18 cellular contexts compared by ENCODE assay signal in genomic region chr14:101179691-101180211, GRCh38.
"Had no signal": no experiment of that assay in that cellular context is flagged by ENCODE, and none has a peak within 500 bp of the region (broad histone marks: within the 10 kb centered on the region; RNA-seq: fewer than 3 reads in every experiment).

No MANE protein-coding gene starts in this region.

- H3K27ac ChIP-seq: left ventricle myocardium inferior, thyroid gland, WERI-Rb-1 had no signal

- H3K27me3 ChIP-seq: thyroid gland had no signal

- H3K4me1 ChIP-seq: left ventricle myocardium inferior had no signal

- DNase-seq: activated CD4-positive, alpha-beta T cell treated with anti-CD3 and anti-CD28 coated beads for 1 hour; activated effector memory CD4-positive, alpha-beta T cell treated with Interleukin-2 at 50 U/mL for 16 hours; activated naive CD4-positive, alpha-beta T cell treated with anti-CD3 and anti-CD28 coated beads for 36 hours; activated T-cell treated with anti-CD3 and anti-CD28 coated beads, Interleukin-2, amount 50 U/mL, for 72 hours; amygdala; foreskin fibroblast; kidney glomerular epithelial cell; left ventricle myocardium inferior; nephron progenitor cell; nucleus accumbens; stimulated activated CD4-positive, alpha-beta T cell treated with anti-CD3 and anti-CD28 coated beads, Interleukin-12 subunit alpha, Interleukin-12 subunit beta, amount 100 ng/mL, for 4 hours; stimulated activated CD4-positive, alpha-beta T cell treated with anti-CD3 and anti-CD28 coated beads, Interleukin-4, amount 100 ng/mL, for 4 hours; substantia nigra; T-helper 1 cell; thyroid gland; WERI-Rb-1 had no signal

- H3K27me3 Mint-ChIP-seq: stimulated activated naive CD8-positive, alpha-beta T cell treated with anti-CD3 and anti-CD28 coated beads, Interleukin-15, Interleukin-2, amounts not matched to agents 100 ng/mL and 50 ng/mL, for 24 hours had no signal

- H3K9me3 Mint-ChIP-seq: activated naive CD4-positive, alpha-beta T cell treated with anti-CD3 and anti-CD28 coated beads for 36 hours; stimulated activated naive CD8-positive, alpha-beta T cell treated with anti-CD3 and anti-CD28 coated beads, Interleukin-15, Interleukin-2, amounts not matched to agents 100 ng/mL and 50 ng/mL, for 24 hours had no signal

- H3K4me1 Mint-ChIP-seq: memory B cell had no signal

- H3K27ac Mint-ChIP-seq: activated naive CD4-positive, alpha-beta T cell treated with anti-CD3 and anti-CD28 coated beads for 36 hours; activated T-cell treated with anti-CD3 and anti-CD28 coated beads, Interleukin-2, amount 50 U/mL, for 72 hours; memory B cell; nephron progenitor cell; stimulated activated naive CD8-positive, alpha-beta T cell treated with anti-CD3 and anti-CD28 coated beads, Interleukin-15, Interleukin-2, amounts not matched to agents 100 ng/mL and 50 ng/mL, for 24 hours had no signal

- ATAC-seq: activated T-cell treated with anti-CD3 and anti-CD28 coated beads, Interleukin-2, amount 50 U/mL, for 72 hours had no signal

- H3K4me3 Mint-ChIP-seq: activated naive CD4-positive, alpha-beta T cell treated with anti-CD3 and anti-CD28 coated beads for 36 hours; activated T-cell treated with anti-CD3 and anti-CD28 coated beads, Interleukin-2, amount 50 U/mL, for 72 hours; memory B cell; nephron progenitor cell; stimulated activated naive CD8-positive, alpha-beta T cell treated with anti-CD3 and anti-CD28 coated beads, Interleukin-15, Interleukin-2, amounts not matched to agents 100 ng/mL and 50 ng/mL, for 24 hours had no signal

- H3K36me3 ChIP-seq: left ventricle myocardium inferior, thyroid gland, WERI-Rb-1 had no signal

- H3K9me3 ChIP-seq: thyroid gland had no signal

- H3K4me3 ChIP-seq: left ventricle myocardium inferior, thyroid gland had no signal

- H3K36me3 Mint-ChIP-seq: memory B cell had no signal
